Comparison of ENCODE assay signal across 8 cellular contexts in the genomic region with DNA sequence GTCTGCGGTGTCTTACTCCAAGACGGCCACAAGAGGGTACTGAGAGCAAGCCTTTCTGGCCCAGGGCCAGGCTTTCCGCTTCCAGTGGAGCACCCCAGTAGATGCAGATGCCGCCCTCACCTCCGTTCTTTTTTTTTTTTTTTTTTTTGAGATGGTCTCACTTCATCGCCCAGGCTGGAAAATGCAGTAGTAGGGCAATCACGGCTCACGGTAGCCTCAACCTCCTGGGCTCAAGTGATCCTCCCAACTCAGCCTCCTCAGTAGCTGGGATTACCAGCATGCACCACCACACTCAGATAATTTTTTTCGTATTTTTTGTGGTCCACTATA. TPM values are rescaled to one million over a fixed set of nuclear protein-coding genes. Genes with fewer than 3 reads are reported as not detected.
DNase-seq lines count a peak whose midpoint lies in the region; ATAC-seq and TF ChIP-seq lines count a peak whose summit lies in the region.

No MANE protein-coding gene starts in this region.

- H3K9me3 Mint-ChIP-seq in naive thymus-derived CD8-positive, alpha-beta T cell = no peaks in the 10 kb centered on the region
- no peaks in the 10 kb centered on the region for H3K9me3 Mint-ChIP-seq in stimulated activated memory B cell treated with anti-CD40 and anti-IgM and Interleukin-4, amounts not matched to agents 10 μg/mL and 1 μg/mL and 100 μg/mL, for 72 hours

- no peaks in the 10 kb centered on the region for H3K36me3 ChIP-seq in OCI-LY1 (ENCODE audit: insufficient read depth, low read length)

- peaks cover 0 to 8% (median 2%) of the 10 kb centered on the region in 4 donors for H3K4me1 Mint-ChIP-seq in naive thymus-derived CD8-positive, alpha-beta T cell
- peaks cover 13% of the 10 kb centered on the region for H3K4me1 Mint-ChIP-seq in stimulated activated memory B cell treated with anti-CD40 and anti-IgM and Interleukin-4, amounts not matched to agents 10 μg/mL and 1 μg/mL and 100 μg/mL, for 72 hours

- peak; percentile 70 to 83 for ATAC-seq in naive thymus-derived CD8-positive, alpha-beta T cell
- ATAC-seq in stimulated activated memory B cell treated with anti-CD40 and anti-IgM and Interleukin-4, amounts not matched to agents 10 μg/mL and 1 μg/mL and 100 μg/mL, for 72 hours = peak; percentile 74

- no peaks in the 10 kb centered on the region for H3K9me2 ChIP-seq in OCI-LY1 (ENCODE audit: low read depth, low read length)

- no peak overlapping the region for H3K4me2 ChIP-seq in OCI-LY1 (ENCODE audit: low read length)

- no peaks in the 10 kb centered on the region for H3K9me3 ChIP-seq in OCI-LY1 (ENCODE audit: low read length)

- peak; percentile 80 for TF ChIP-seq RAD21 in Ishikawa (IDR thresholded peaks at IDR 0.05; ENCODE audit: low read depth)

- no peak overlapping the region for H2AFZ ChIP-seq in OCI-LY1 (ENCODE audit: low read length)

- POLR2A ChIA-PET in naive thymus-derived CD8-positive, alpha-beta T cell (lab: Charles Lee) = no interaction called here

- no peaks in the 10 kb centered on the region for H3K79me2 ChIP-seq in OCI-LY1 (ENCODE audit: insufficient read depth, low read length)

- peaks cover 0 to 4% (median 0%) of the 10 kb centered on the region in 5 donors for H3K27me3 Mint-ChIP-seq in naive thymus-derived CD8-positive, alpha-beta T cell
- H3K27me3 Mint-ChIP-seq in stimulated activated memory B cell treated with anti-CD40 and anti-IgM and Interleukin-4, amounts not matched to agents 10 μg/mL and 1 μg/mL and 100 μg/mL, for 72 hours = no peaks in the 10 kb centered on the region

- no peak overlapping the region for H3K9ac ChIP-seq in OCI-LY1 (ENCODE audit: low read length)

- no peak for TF ChIP-seq POLR2A in erythroblast (IDR thresholded peaks at IDR 0.05; ENCODE audit: low read length)

- H3K27ac Mint-ChIP-seq in naive thymus-derived CD8-positive, alpha-beta T cell = peak overlapping the region in 2 of 10 donors; percentile 28 to 51
- H3K27ac Mint-ChIP-seq in stimulated activated memory B cell treated with anti-CD40 and anti-IgM and Interleukin-4, amounts not matched to agents 10 μg/mL and 1 μg/mL and 100 μg/mL, for 72 hours = no peak overlapping the region

- H3F3A ChIP-seq in OCI-LY1 (ENCODE audit: insufficient read depth, low read length) = no peaks in the 10 kb centered on the region

- H3K27ac ChIP-seq in OCI-LY1 (ENCODE audit: low read depth, low read length, poor library complexity, severe bottlenecking) = no peak overlapping the region

- no peaks in the 10 kb centered on the region for H4K20me1 ChIP-seq in OCI-LY1 (ENCODE audit: insufficient read depth, low read length)

- no peaks in the 10 kb centered on the region for H3K36me3 Mint-ChIP-seq in naive thymus-derived CD8-positive, alpha-beta T cell
- no peaks in the 10 kb centered on the region for H3K36me3 Mint-ChIP-seq in stimulated activated memory B cell treated with anti-CD40 and anti-IgM and Interleukin-4, amounts not matched to agents 10 μg/mL and 1 μg/mL and 100 μg/mL, for 72 hours

- DNase-seq in NCI-H2029 (lab: John Stamatoyannopoulos, UW) (peak; percentile 16), NCI-H2029 treated with DMSO at 0.1 percent for 48 hours (lab: John Stamatoyannopoulos, UW) (no peak), erythroblast (lab: John Stamatoyannopoulos, UW) (peak; percentile 86 to 90)
- DNase-seq in activated CD8-positive, alpha-beta memory T cell treated with anti-CD3 and anti-CD28 coated beads, Interleukin-2, amount 50 U/mL, for 48 hours = peak; percentile 84
- DNase-seq in naive thymus-derived CD8-positive, alpha-beta T cell = peak; percentile 59 to 89 (median 75)

- TF ChIP-seq CTCF in OCI-LY1 (IDR thresholded peaks at IDR 0.05; ENCODE audit: low read length) = peak; percentile 85

- H3K4me3 ChIP-seq in OCI-LY1 (ENCODE audit: low read depth, low read length, poor library complexity, severe bottlenecking) = no peak overlapping the region

- no peaks in the 10 kb centered on the region for H3K27me3 ChIP-seq in OCI-LY1 (ENCODE audit: insufficient read depth, low read length)

- TF ChIP-seq EP300 in Ishikawa (IDR thresholded peaks at IDR 0.05; ENCODE audit: borderline replicate concordance) = no peak

- peaks cover 16% of the 10 kb centered on the region for H3K4me1 ChIP-seq in OCI-LY1 (ENCODE audit: insufficient read depth, low read length, severe bottlenecking)

- H3K4me3 Mint-ChIP-seq in naive thymus-derived CD8-positive, alpha-beta T cell = no peak overlapping the region
- H3K4me3 Mint-ChIP-seq in stimulated activated memory B cell treated with anti-CD40 and anti-IgM and Interleukin-4, amounts not matched to agents 10 μg/mL and 1 μg/mL and 100 μg/mL, for 72 hours = no peak overlapping the region

TF ChIP-seq in Ishikawa, 13 proteins besides CTCF, POLR2A, EP300 and RAD21:
- TF ChIP-seq ZBTB7A (IDR thresholded peaks at IDR 0.05; ENCODE audit: low read depth) = no peak
- peak; percentile 92 for TF ChIP-seq NFIC (IDR thresholded peaks at IDR 0.05)
- no peak for TF ChIP-seq TEAD4 (IDR thresholded peaks at IDR 0.05)
- no peak for TF ChIP-seq YY1 (IDR thresholded peaks at IDR 0.05; ENCODE audit: low read depth)
- TF ChIP-seq, protein P1, sequence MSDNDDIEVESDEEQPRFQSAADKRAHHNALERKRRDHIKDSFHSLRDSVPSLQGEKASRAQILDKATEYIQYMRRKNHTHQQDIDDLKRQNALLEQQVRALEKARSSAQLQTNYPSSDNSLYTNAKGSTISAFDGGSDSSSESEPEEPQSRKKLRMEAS (IDR thresholded peaks at IDR 0.05) = no peak

RNA-seq across cellular contexts. Expression of a gene that starts 5.6 kb away (rescaled TPM):
- total RNA-seq in naive thymus-derived CD8-positive, alpha-beta T cell = not detected
- not detected for polyA plus RNA-seq in naive thymus-derived CD8-positive, alpha-beta T cell

RNA-seq across cellular contexts. Expression of a gene that starts 16.1 kb away (rescaled TPM):
- total RNA-seq in naive thymus-derived CD8-positive, alpha-beta T cell = not detected
- polyA plus RNA-seq in naive thymus-derived CD8-positive, alpha-beta T cell = not detected

RNA-seq across cellular contexts. Expression of a gene that starts 21.0 kb away (rescaled TPM):
- 1 to 10 TPM; 6.2 to 6.3 TPM for total RNA-seq in naive thymus-derived CD8-positive, alpha-beta T cell
- polyA plus RNA-seq in naive thymus-derived CD8-positive, alpha-beta T cell = under 1 TPM; 0.20 to 0.73 (median 0.63) TPM

RNA-seq across cellular contexts. Expression of a gene that starts 44.9 kb away (rescaled TPM):
- 1 to 10 TPM in 1 of 2 experiments, under 1 TPM in 1; 0.55 to 1.0 TPM for total RNA-seq in naive thymus-derived CD8-positive, alpha-beta T cell
- not detected for polyA plus RNA-seq in naive thymus-derived CD8-positive, alpha-beta T cell
